In genomic region chr2:96233880-96234316, GRCh38 we compare ENCODE assay signal across 9 cellular contexts. TPM values are rescaled to one million over a fixed set of nuclear protein-coding genes. Genes with fewer than 3 reads are reported as not detected.
DNase-seq lines count a peak whose midpoint lies in the region; ATAC-seq and TF ChIP-seq lines count a peak whose summit lies in the region.
"Had no signal": no experiment of that assay in that cellular context is flagged by ENCODE, and none has a peak within 500 bp of the region (broad histone marks: within the 10 kb centered on the region; RNA-seq: fewer than 3 reads in every experiment).

No MANE protein-coding gene starts in this region.

- H4K20me1 ChIP-seq in hepatocyte (ENCODE audit: insufficient read depth, poor library complexity, severe bottlenecking): no peaks in the 10 kb centered on the region

- H3K9me3 ChIP-seq in hepatocyte (ENCODE audit: low read depth): no peaks in the 10 kb centered on the region

- H3K27me3 ChIP-seq in hepatocyte: no peaks in the 10 kb centered on the region

- H3K27me3 Mint-ChIP-seq in activated B cell treated with CpG ODN at 0.5 μM for 24 hours: no peaks in the 10 kb centered on the region

- intact Hi-C loops in activated B cell treated with CpG ODN at 0.5 μM for 24 hours (cut with micrococcal nuclease) (loop anchor here (1.0 to 5.0 kb wide), 3 partner anchors 26 to 37 kb away; partner anchors contain the start of gene STARD7), left ventricle myocardium superior (cut with micrococcal nuclease) (no loop called here)

- ATAC-seq in GM18498 (IDR thresholded peaks at IDR 0.05; ENCODE audit: unreplicated experiment): peak; percentile 95
- peak; percentile 89 for ATAC-seq in GM21423 (IDR thresholded peaks at IDR 0.05; ENCODE audit: unreplicated experiment)
- ATAC-seq in HG03280 (IDR thresholded peaks at IDR 0.05; ENCODE audit: unreplicated experiment): peak; percentile 90
- ATAC-seq in activated B cell treated with CpG ODN at 0.5 μM for 24 hours (ENCODE audit: low read depth): peak; percentile 99
- ATAC-seq in left ventricle myocardium superior: no peak

- no peaks in the 10 kb centered on the region for H3K9me2 ChIP-seq in hepatocyte (replicated peaks; ENCODE audit: insufficient read depth)

- H3K27ac ChIP-seq in hepatocyte: no peak overlapping the region

- peak overlapping the region; percentile 70 for H3K4me3 Mint-ChIP-seq in activated B cell treated with CpG ODN at 0.5 μM for 24 hours

- no peaks in the 10 kb centered on the region for H3K79me2 ChIP-seq in hepatocyte

- H3K4me2 ChIP-seq in hepatocyte: no peak overlapping the region

- POLR2A ChIA-PET in activated B cell treated with CpG ODN at 0.5 μM for 24 hours (lab: Charles Lee): interaction anchor here (0.8 to 4.7 kb wide), 19 partner anchors 8 to 95 kb away, joined by 3 to 59 read pairs (median 5); partner anchors contain the start of genes ASTL, CIAO1, STARD7 and TMEM127

- no peaks in the 10 kb centered on the region for H3K36me3 ChIP-seq in hepatocyte (replicated peaks; ENCODE audit: insufficient read depth, low read depth)

- no peak for TF ChIP-seq CTCF in activated B cell treated with CpG ODN at 0.5 μM for 24 hours (IDR thresholded peaks at IDR 0.05)
- no peak for TF ChIP-seq CTCF in hepatocyte (IDR thresholded peaks at IDR 0.05; ENCODE audit: poor library complexity)

- peak overlapping the region; percentile 84 for H3K27ac Mint-ChIP-seq in activated B cell treated with CpG ODN at 0.5 μM for 24 hours

- 73% methylated on average over 4 of the region's 4 CpGs for WGBS in hepatocyte (ENCODE audit: low lambda C conversion rate, missing lambda C conversion rate)

- H3K4me1 ChIP-seq in hepatocyte (ENCODE audit: insufficient read depth): no peaks in the 10 kb centered on the region

- peaks cover 3% of the 10 kb centered on the region for H3K36me3 Mint-ChIP-seq in activated B cell treated with CpG ODN at 0.5 μM for 24 hours (ENCODE audit: low read depth)

- CTCF ChIA-PET in activated B cell treated with CpG ODN at 0.5 μM for 24 hours (lab: Charles Lee): interaction anchor here (0.6 to 3.1 kb wide), 19 partner anchors 8 to 98 kb away, joined by 3 to 22 read pairs (median 4); partner anchors contain the start of genes ASTL, DUSP2 and STARD7

- no peak overlapping the region for H2AFZ ChIP-seq in hepatocyte

- peaks cover 17% of the 10 kb centered on the region for H3K4me1 Mint-ChIP-seq in activated B cell treated with CpG ODN at 0.5 μM for 24 hours

- H3K9me3 Mint-ChIP-seq in activated B cell treated with CpG ODN at 0.5 μM for 24 hours: no peaks in the 10 kb centered on the region

- DNase-seq in activated B cell treated with CpG ODN at 0.5 μM for 24 hours (peak; percentile 37), hepatocyte (ENCODE audit: low spot score) (no peak), COLO829 (ENCODE audit: low spot score) (no peak), left ventricle myocardium superior (no peak)
- DNase-seq in stimulated activated CD8-positive, alpha-beta memory T cell treated with anti-CD3 and anti-CD28 coated beads, Interleukin-4, amount 100 ng/mL, for 48 hours: no peak
- DNase-seq: DMS79 had no signal

- no peak overlapping the region for H3K4me3 ChIP-seq in hepatocyte

RNA-seq across cellular contexts. Expression of gene STARD7, which starts 25.3 kb away (rescaled TPM):
- total RNA-seq in activated B cell treated with CpG ODN at 0.5 μM for 24 hours (148 and 158 TPM in 2 replicates), hepatocyte (119 and 138 TPM in 2 replicates), left ventricle myocardium superior (214 TPM)
- polyA plus RNA-seq in hepatocyte: 92.8 and 101 TPM in 2 replicates

RNA-seq across cellular contexts. Expression of gene TMEM127, which starts 31.9 kb away (rescaled TPM):
- total RNA-seq in activated B cell treated with CpG ODN at 0.5 μM for 24 hours (36.6 and 43.2 TPM in 2 replicates), hepatocyte (32.5 and 33.6 TPM in 2 replicates), left ventricle myocardium superior (71.2 TPM)
- polyA plus RNA-seq in hepatocyte: 44.4 and 44.5 TPM in 2 replicates

RNA-seq across cellular contexts. Expression of gene CIAO1, which starts 32.1 kb away (rescaled TPM):
- 65.6 and 71.6 TPM in 2 replicates for total RNA-seq in activated B cell treated with CpG ODN at 0.5 μM for 24 hours
- 90.1 and 96.4 TPM in 2 replicates for total RNA-seq in hepatocyte
- polyA plus RNA-seq in hepatocyte: 66.9 and 71.2 TPM in 2 replicates
- total RNA-seq in left ventricle myocardium superior: 63.1 TPM
